Comparison of ENCODE assay signal across 13 cellular contexts in the genomic region with DNA sequence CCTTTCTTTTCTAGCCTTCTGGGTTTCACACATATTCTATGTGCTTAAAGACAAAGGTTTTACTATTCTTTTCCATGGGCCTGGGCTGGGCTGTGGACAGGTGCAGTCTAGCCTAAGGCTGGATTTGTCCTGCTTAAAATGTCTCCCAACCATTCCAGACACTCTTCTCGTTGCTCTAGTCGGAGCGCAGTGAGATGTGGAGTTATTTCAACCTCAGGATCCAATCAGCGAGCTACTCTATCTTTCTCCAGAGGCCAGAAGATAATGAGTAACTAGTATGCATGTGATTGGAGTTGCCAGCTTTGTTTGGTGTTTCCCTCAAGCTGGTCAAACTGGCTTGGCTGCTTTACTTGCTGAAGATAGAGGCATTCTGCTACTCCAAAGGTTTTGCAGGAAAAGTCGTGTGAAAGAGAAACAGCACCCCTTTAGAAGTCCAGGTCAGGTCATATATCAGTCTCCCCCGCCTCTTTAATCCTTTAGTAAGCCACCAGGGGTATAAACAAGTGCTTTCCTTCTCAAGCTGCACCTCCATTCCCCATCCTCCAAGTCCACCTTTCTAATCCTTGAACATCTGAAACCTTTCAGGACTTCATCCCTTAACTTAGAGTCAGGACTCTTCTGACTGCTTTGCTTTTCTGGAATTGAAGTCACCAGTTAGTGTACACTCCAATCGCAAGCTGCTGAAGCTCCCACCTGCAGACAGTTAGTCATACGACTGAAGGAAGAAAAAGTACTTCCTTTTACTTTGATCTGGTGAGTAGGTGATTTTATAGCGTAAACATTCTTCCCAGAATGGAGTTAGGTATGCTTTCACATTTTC.
DNase-seq lines count a peak whose midpoint lies in the region; ATAC-seq, FAIRE-seq and TF ChIP-seq lines count a peak whose summit lies in the region.
"Had no signal": no experiment of that assay in that cellular context is flagged by ENCODE, and none has a peak within 500 bp of the region (broad histone marks: within the 10 kb centered on the region; RNA-seq: fewer than 3 reads in every experiment).

No MANE protein-coding gene starts in this region.

- H3K4me3 Mint-ChIP-seq in glutamatergic neuron (ENCODE audit: unreplicated experiment): no peak overlapping the region
- H3K4me3 Mint-ChIP-seq: CD4-positive, CD25-positive, alpha-beta regulatory T cell; neural crest cell; T-helper 1 cell treated with Interleukin-12 subunit alpha and Interleukin-12 subunit beta and Interleukin-4 antibody, amounts not matched to agents 30 μg/mL and 1 μg/mL, for 36 hours had no signal

- TF ChIP-seq RAD21 in A549 (conservative IDR thresholded peaks at IDR 0.05 in 1 of 2, IDR thresholded peaks at IDR 0.05 in 1 of 2) (no peak), Ishikawa (IDR thresholded peaks at IDR 0.05; ENCODE audit: low read depth) (no peak; the same call in none of the 2 replicates)

- H3K9me3 ChIP-seq in A549: no peaks in the 10 kb centered on the region
- H3K9me3 ChIP-seq in colonic mucosa: no peaks in the 10 kb centered on the region
- no peaks in the 10 kb centered on the region for H3K9me3 ChIP-seq in mesodermal cell (ENCODE audit: control insufficient read depth, low read length)

- H3K27me3 ChIP-seq in colonic mucosa: no peaks in the 10 kb centered on the region

- no peak for TF ChIP-seq POLR2A in A549 (IDR thresholded peaks at IDR 0.05; ENCODE audit: low read length)

- peak overlapping the region; percentile 62 to 99 for H3K9ac ChIP-seq in colonic mucosa (ENCODE audit: low read depth in 2 of 2, low read length in 2 of 2)

- intact Hi-C loops in colonic mucosa (cut with DNase I): no loop called here

- DNase-seq in A549 (ENCODE audit: low read depth in 1 of 2, low spot score in 1 of 2) (peak; percentile 71 to 75), colonic mucosa (peak; percentile 94), glutamatergic neuron (no peak), RKO (ENCODE audit: low spot score) (no peak), SIG-M5 (lab: John Stamatoyannopoulos, UW) (no peak), OCI-M2 (lab: John Stamatoyannopoulos, UW; ENCODE audit: unreplicated experiment) (no peak)
- DNase-seq: CD4-positive, CD25-positive, alpha-beta regulatory T cell; erythroblast had no signal

- ATAC-seq in A549: peak; percentile 80 to 89

- H3K4me3 ChIP-seq in A549 (peak overlapping the region; percentile 42), colonic mucosa (peak overlapping the region; percentile 36), mesodermal cell (ENCODE audit: extremely low read depth, insufficient read depth, low read length, poor library complexity, severe bottlenecking) (no peak overlapping the region)

- no peak overlapping the region for H3K27ac Mint-ChIP-seq in glutamatergic neuron (ENCODE audit: unreplicated experiment)
- H3K27ac Mint-ChIP-seq: activated T-helper 2 cell treated with anti-CD3 and anti-CD28 coated beads, Interferon-gamma antibody, Interleukin-2, Interleukin-4, amounts not matched to agents 10 μg/mL and 5 μg/mL and 100 μg/mL, durations not matched to agents 14 hours and 24 hours and 36 hours; CD4-positive, CD25-positive, alpha-beta regulatory T cell; T-helper 1 cell treated with Interleukin-12 subunit alpha and Interleukin-12 subunit beta and Interleukin-4 antibody, amounts not matched to agents 30 μg/mL and 1 μg/mL, for 36 hours had no signal

- POLR2A ChIA-PET in A549 (lab: Yijun Ruan, JAX): interaction anchor here (0.6 to 2.3 kb wide), 6 partner anchors 9 to 79 kb away, joined by 3 to 13 read pairs (median 4); a partner anchor contains a TSS

- WGBS in A549 (ENCODE audit: missing lambda C conversion rate): 2% methylated on average over 9 of the region's 9 CpGs
- WGBS in mesodermal cell (ENCODE audit: insufficient coverage in 2 of 2), 2 experiments: 71 to 76% methylated on average over 2 to 3 of the region's 9 CpGs

- no peaks in the 10 kb centered on the region for H3K9me3 Mint-ChIP-seq in glutamatergic neuron (ENCODE audit: unreplicated experiment)
- H3K9me3 Mint-ChIP-seq: activated T-helper 2 cell treated with anti-CD3 and anti-CD28 coated beads, Interferon-gamma antibody, Interleukin-2, Interleukin-4, amounts not matched to agents 10 μg/mL and 5 μg/mL and 100 μg/mL, durations not matched to agents 14 hours and 24 hours and 36 hours; CD4-positive, CD25-positive, alpha-beta regulatory T cell; neural crest cell; T-helper 1 cell treated with Interleukin-12 subunit alpha and Interleukin-12 subunit beta and Interleukin-4 antibody, amounts not matched to agents 30 μg/mL and 1 μg/mL, for 36 hours had no signal

- CTCF ChIA-PET in A549 (lab: Yijun Ruan, JAX): interaction anchor here (0.5 to 2.1 kb wide), 9 partner anchors 10 to 162 kb away, joined by 3 to 11 read pairs (median 5); a partner anchor contains a TSS

- H3K36me3 ChIP-seq in colonic mucosa (no peaks in the 10 kb centered on the region), mesodermal cell (ENCODE audit: control insufficient read depth, insufficient read depth, low read length) (peaks cover 25% of the 10 kb centered on the region)

- H3K36me3 Mint-ChIP-seq in glutamatergic neuron (ENCODE audit: unreplicated experiment): peaks cover 5% of the 10 kb centered on the region
- H3K36me3 Mint-ChIP-seq: CD4-positive, CD25-positive, alpha-beta regulatory T cell had no signal

- H3K4me1 Mint-ChIP-seq in glutamatergic neuron (ENCODE audit: low read depth, unreplicated experiment): peaks cover 5% of the 10 kb centered on the region
- H3K4me1 Mint-ChIP-seq: CD4-positive, CD25-positive, alpha-beta regulatory T cell had no signal

- FAIRE-seq in A549 (lab: Jason Lieb, UNC): no peak

- H3K4me1 ChIP-seq in A549 (peaks cover 66% of the 10 kb centered on the region), colonic mucosa (peaks cover 6% of the 10 kb centered on the region), mesodermal cell (ENCODE audit: control insufficient read depth, insufficient read depth, low read length, poor library complexity, severe bottlenecking) (peaks cover 22% of the 10 kb centered on the region)

- TF ChIP-seq CTCF in A549 (IDR thresholded peaks at IDR 0.05): no peak
- TF ChIP-seq CTCF in colonic mucosa (IDR thresholded peaks at IDR 0.05): no peak
- no peak for TF ChIP-seq CTCF in glutamatergic neuron (IDR thresholded peaks at IDR 0.05; ENCODE audit: partially characterized antibody, unreplicated experiment)

- H3K27me3 Mint-ChIP-seq in glutamatergic neuron (ENCODE audit: unreplicated experiment): peaks cover 2% of the 10 kb centered on the region
- H3K27me3 Mint-ChIP-seq: CD4-positive, CD25-positive, alpha-beta regulatory T cell had no signal

- TF ChIP-seq EP300 in A549 (IDR thresholded peaks at IDR 0.05) (peak in 1 of 2 experiments; percentile 36; a peak in 1 of 5 replicates), Ishikawa (IDR thresholded peaks at IDR 0.05; ENCODE audit: borderline replicate concordance) (peak; percentile 30; the same call in 1 of the 2 replicates)

- peak overlapping the region; percentile 84 for H3K27ac ChIP-seq in A549
- peak overlapping the region; percentile 90 for H3K27ac ChIP-seq in colonic mucosa
- H3K27ac ChIP-seq in mesodermal cell (ENCODE audit: low read depth, low read length, severe bottlenecking): peak overlapping the region; percentile 32

- H3K4me2 ChIP-seq in A549: peak overlapping the region; percentile 92

TF ChIP-seq in A549, 52 proteins besides CTCF, POLR2A, EP300 and RAD21 (continues in another document):
- TF ChIP-seq, protein P1, sequence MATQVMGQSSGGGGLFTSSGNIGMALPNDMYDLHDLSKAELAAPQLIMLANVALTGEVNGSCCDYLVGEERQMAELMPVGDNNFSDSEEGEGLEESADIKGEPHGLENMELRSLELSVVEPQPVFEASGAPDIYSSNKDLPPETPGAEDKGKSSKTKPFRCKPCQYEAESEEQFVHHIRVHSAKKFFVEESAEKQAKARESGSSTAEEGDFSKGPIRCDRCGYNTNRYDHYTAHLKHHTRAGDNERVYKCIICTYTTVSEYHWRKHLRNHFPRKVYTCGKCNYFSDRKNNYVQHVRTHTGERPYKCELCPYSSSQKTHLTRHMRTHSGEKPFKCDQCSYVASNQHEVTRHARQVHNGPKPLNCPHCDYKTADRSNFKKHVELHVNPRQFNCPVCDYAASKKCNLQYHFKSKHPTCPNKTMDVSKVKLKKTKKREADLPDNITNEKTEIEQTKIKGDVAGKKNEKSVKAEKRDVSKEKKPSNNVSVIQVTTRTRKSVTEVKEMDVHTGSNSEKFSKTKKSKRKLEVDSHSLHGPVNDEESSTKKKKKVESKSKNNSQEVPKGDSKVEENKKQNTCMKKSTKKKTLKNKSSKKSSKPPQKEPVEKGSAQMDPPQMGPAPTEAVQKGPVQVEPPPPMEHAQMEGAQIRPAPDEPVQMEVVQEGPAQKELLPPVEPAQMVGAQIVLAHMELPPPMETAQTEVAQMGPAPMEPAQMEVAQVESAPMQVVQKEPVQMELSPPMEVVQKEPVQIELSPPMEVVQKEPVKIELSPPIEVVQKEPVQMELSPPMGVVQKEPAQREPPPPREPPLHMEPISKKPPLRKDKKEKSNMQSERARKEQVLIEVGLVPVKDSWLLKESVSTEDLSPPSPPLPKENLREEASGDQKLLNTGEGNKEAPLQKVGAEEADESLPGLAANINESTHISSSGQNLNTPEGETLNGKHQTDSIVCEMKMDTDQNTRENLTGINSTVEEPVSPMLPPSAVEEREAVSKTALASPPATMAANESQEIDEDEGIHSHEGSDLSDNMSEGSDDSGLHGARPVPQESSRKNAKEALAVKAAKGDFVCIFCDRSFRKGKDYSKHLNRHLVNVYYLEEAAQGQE (IDR thresholded peaks at IDR 0.05): no peak

TF ChIP-seq in Ishikawa, 13 proteins besides CTCF, POLR2A, EP300 and RAD21 (continues in another document):
- TF ChIP-seq CREB1 (IDR thresholded peaks at IDR 0.05; ENCODE audit: low read depth): no peak

Comparison
In these comparisons a context has a peak if more than half of its experiments do, and no peak if none do; other contexts are left out.
1. DNase-seq: peak in A549 (2 of 2) and colonic mucosa (single experiment); none in glutamatergic neuron (single experiment), RKO (single experiment), SIG-M5 (single experiment) and OCI-M2 (single experiment).
2. H3K27ac ChIP-seq: peak in every context shown above with its lines; median percentile 90 in colonic mucosa; 84 in A549; 32 in mesodermal cell.